ENCODE assay signal across 6 cellular contexts in genomic region chr17:40063915-40064531, GRCh38. TPM values are rescaled to one million over a fixed set of nuclear protein-coding genes. Genes with fewer than 3 reads are reported as not detected.
DNase-seq lines count a peak whose midpoint lies in the region; ATAC-seq and TF ChIP-seq lines count a peak whose summit lies in the region.

No MANE protein-coding gene starts in this region.

- peak; percentile 29 for DNase-seq in H9
- DNase-seq in amygdala (lab: John Stamatoyannopoulos, UW), result peak in 32 of 56 donors; percentile 21 to 72 (median 52)
- DNase-seq in NCI-H2107 (lab: John Stamatoyannopoulos, UW), result no peak

- no peak overlapping the region for H3K23ac ChIP-seq in H9 (ENCODE audit: insufficient read length, low read depth, low read length)

- WGBS in H9 (ENCODE audit: extremely low coverage, insufficient read length, low lambda C conversion rate), result no CpG with 5 or more reads among the region's 9 CpGs

- no peak overlapping the region for H2BK20ac ChIP-seq in H9 (ENCODE audit: low read depth, low read length, poor library complexity, severe bottlenecking)

- H3K4me3 Mint-ChIP-seq in H9, result peak overlapping the region; percentile 77 to 91

- H3K27me3 Mint-ChIP-seq in H9 (ENCODE audit: low read depth), result peaks cover 36% of the 10 kb centered on the region

- H3K27me3 ChIP-seq in H9 (ENCODE audit: insufficient read depth, low read length), result peaks cover 2% of the 10 kb centered on the region; the same call in 1 of the 2 replicates
- H3K27me3 ChIP-seq in mucosa of rectum (ENCODE audit: control insufficient read depth in 2 of 2, insufficient read depth in 2 of 2, low read length in 2 of 2), result no peaks in the 10 kb centered on the region

- no peak overlapping the region for H4K91ac ChIP-seq in H9 (ENCODE audit: insufficient read length, low read depth, low read length)

- H3K4me1 ChIP-seq in H9 (ENCODE audit: insufficient read depth, low read length), result peaks cover 15% of the 10 kb centered on the region
- peaks cover 43 to 48% of the 10 kb centered on the region in 2 donors for H3K4me1 ChIP-seq in mucosa of rectum (ENCODE audit: control insufficient read depth in 2 of 2, insufficient read depth in 2 of 2, low read length in 2 of 2)

- peak overlapping the region; percentile 69 for H3K4me2 ChIP-seq in H9 (ENCODE audit: insufficient read depth, insufficient read length, low read length)

- no peak overlapping the region for H2BK12ac ChIP-seq in H9 (ENCODE audit: insufficient read length, low read depth, low read length)

- H2BK120ac ChIP-seq in H9 (ENCODE audit: low read depth, low read length, poor library complexity, severe bottlenecking), result no peak overlapping the region

- H4K8ac ChIP-seq in H9 (replicated peaks; ENCODE audit: insufficient read length, low read depth, low read length), result no peak overlapping the region

- ATAC-seq in HG02588 (IDR thresholded peaks at IDR 0.05; ENCODE audit: unreplicated experiment), result no peak
- ATAC-seq in GM19324 (IDR thresholded peaks at IDR 0.05; ENCODE audit: low FRiP score, unreplicated experiment), result no peak

- no peaks in the 10 kb centered on the region for H3K79me2 ChIP-seq in H9 (ENCODE audit: insufficient read depth, low read length)

- H2AK5ac ChIP-seq in H9 (ENCODE audit: insufficient read length, low read length), result no peak overlapping the region

- no peak overlapping the region for H2BK5ac ChIP-seq in H9 (ENCODE audit: insufficient read length, low read length)

- H4K5ac ChIP-seq in H9 (ENCODE audit: insufficient read length, low read depth, low read length), result no peak overlapping the region

- H2AFZ ChIP-seq in H9 (ENCODE audit: low read length), result no peak overlapping the region

- H3T11ph ChIP-seq in H9 (ENCODE audit: low read length), result no peak overlapping the region

- H3K14ac ChIP-seq in H9 (ENCODE audit: insufficient read depth, low read length), result no peak overlapping the region

- no peaks in the 10 kb centered on the region; a peak in 1 of 5 replicates for H3K9me3 Mint-ChIP-seq in H9

- H3K4me1 Mint-ChIP-seq in H9, result peaks cover 54 to 81% of the 10 kb centered on the region in 2 experiments

- H3K4me3 ChIP-seq in mucosa of rectum (ENCODE audit: low read length in 2 of 2), result peak overlapping the region; percentile 89 to 92

- no peak overlapping the region for H3K18ac ChIP-seq in H9 (ENCODE audit: insufficient read length, low read depth, low read length)

- no peak overlapping the region for H3K9ac ChIP-seq in H9 (ENCODE audit: extremely low read depth, insufficient read length, low read length)
- H3K9ac ChIP-seq in mucosa of rectum (ENCODE audit: low read depth in 1 of 2, low read length in 2 of 2), result peak overlapping the region; percentile 88 to 93

- TF ChIP-seq CTCF in H9 (conservative IDR thresholded peaks at IDR 0.05), result no peak

- no peak overlapping the region for H2BK15ac ChIP-seq in H9 (ENCODE audit: low read depth, low read length)

- H3K79me1 ChIP-seq in H9 (ENCODE audit: insufficient read depth, low read depth, low read length, poor library complexity, severe bottlenecking), result no peaks in the 10 kb centered on the region

- peak overlapping the region in 1 of 3 experiments; percentile 82; a peak in 1 of 7 replicates for H3K27ac Mint-ChIP-seq in H9

- no peaks in the 10 kb centered on the region for H3K36me3 ChIP-seq in mucosa of rectum (ENCODE audit: control insufficient read depth in 2 of 2, insufficient read depth in 2 of 2, low read length in 2 of 2)

- H3K56ac ChIP-seq in H9 (ENCODE audit: insufficient read length, low read depth, low read length), result no peak overlapping the region

- H4K20me1 ChIP-seq in H9 (ENCODE audit: control insufficient read depth, insufficient read depth, insufficient read length), result peaks cover 3% of the 10 kb centered on the region

- no peak overlapping the region for H3K4ac ChIP-seq in H9 (ENCODE audit: low read depth, low read length)

- H3K36me3 Mint-ChIP-seq in H9 (ENCODE audit: insufficient read depth in 1 of 3, low read depth in 3 of 3), result no peaks in the 10 kb centered on the region; a peak in 1 of 7 replicates

- H3K9me3 ChIP-seq in H9 (ENCODE audit: control insufficient read depth, low read depth, low read length) (no peaks in the 10 kb centered on the region), mucosa of rectum (ENCODE audit: control insufficient read depth in 2 of 2, low read length in 2 of 2) (no peaks in the 10 kb centered on the region)

- H3K27ac ChIP-seq in H9 (ENCODE audit: insufficient read length, low read depth, low read length) (no peak overlapping the region), mucosa of rectum (ENCODE audit: low read depth in 2 of 2, low read length in 2 of 2) (peak overlapping the region; percentile 87 to 89)

- H3K23me2 ChIP-seq in H9 (ENCODE audit: insufficient read length, low read depth, low read length, poor library complexity, severe bottlenecking), result peaks cover 11% of the 10 kb centered on the region

RNA-seq across cellular contexts. Expression of gene THRA, which starts 1.3 kb away (rescaled TPM):
- total RNA-seq in H9 (2021), result 9.8 and 10.1 TPM in 2 replicates

RNA-seq across cellular contexts. Expression of gene MED24, which starts 9.8 kb away (rescaled TPM):
- 104 and 105 TPM in 2 replicates for total RNA-seq in H9 (2021)

RNA-seq across cellular contexts. Expression of gene NR1D1, which starts 36.4 kb away (rescaled TPM):
- 8.6 and 8.7 TPM in 2 replicates for total RNA-seq in H9 (2021)

RNA-seq across cellular contexts. Expression of gene CSF3, which starts 48.8 kb away (rescaled TPM):
- not detected in 2 replicates for total RNA-seq in H9 (2021)

RNA-seq across cellular contexts. Expression of gene MSL1, which starts 57.7 kb away (rescaled TPM):
- total RNA-seq in H9 (2021), result 101 and 105 TPM in 2 replicates
